Comparison of ENCODE assay signal across 4 cellular contexts in genomic region chr6:60392969-60393368, GRCh38.
DNase-seq lines count a peak whose midpoint lies in the region; ATAC-seq, FAIRE-seq and TF ChIP-seq lines count a peak whose summit lies in the region.
"Not testable (repeated sequence)": the region's sequence is repeated elsewhere in the genome, so short reads cannot be mapped to it uniquely, and the experiment has no call there.

No MANE protein-coding gene starts in this region.

- not testable (repeated sequence) for H4K20me1 ChIP-seq in hepatocyte (ENCODE audit: insufficient read depth, poor library complexity, severe bottlenecking); HepG2 (ENCODE audit: insufficient read depth, low read length)

- H3K4me3 ChIP-seq in HUES48 (ENCODE audit: low read depth, low read length); hepatocyte; HepG2 (replicated peaks in 1 of 3; ENCODE audit: insufficient read depth in 1 of 3, low read depth in 2 of 3, low read length in 3 of 3): not testable (repeated sequence)

- FAIRE-seq in HepG2 (lab: Jason Lieb, UNC): not testable (repeated sequence)

- not testable (repeated sequence) for BruUV-seq in HepG2 (replicated peaks; lab: Mats Ljungman, UMichigan)

- H3K4me2 ChIP-seq in hepatocyte: peak overlapping the region; percentile 9
- not testable (repeated sequence) for H3K4me2 ChIP-seq in HepG2 (ENCODE audit: low read depth, low read length)

- not testable (repeated sequence) for H3K36me3 ChIP-seq in HUES48 (ENCODE audit: control insufficient read depth, insufficient read depth, low read length); hepatocyte (replicated peaks; ENCODE audit: insufficient read depth, low read depth); HepG2 (replicated peaks in 1 of 2; ENCODE audit: control insufficient read depth in 1 of 2, insufficient read depth in 2 of 2, low read length in 2 of 2)

- H3K9me3 ChIP-seq in HUES48 (ENCODE audit: control insufficient read depth, insufficient read depth, low read length); hepatocyte (ENCODE audit: low read depth): not testable (repeated sequence)
- H3K9me3 ChIP-seq in HepG2 (ENCODE audit: low read length): peaks cover 79% of the 10 kb centered on the region

- not testable (repeated sequence) for TF ChIP-seq POLR2A in HepG2 (IDR thresholded peaks at IDR 0.05; ENCODE audit: insufficient read depth in 1 of 2, low read depth in 2 of 2, low read length in 2 of 2)

- peak overlapping the region; percentile 81 for H3K27ac Mint-ChIP-seq in nephron progenitor cell

- not testable (repeated sequence) for H3K36me3 Mint-ChIP-seq in nephron progenitor cell (ENCODE audit: low read depth)

- POLR2A ChIA-PET in HepG2 (lab: Yijun Ruan, JAX): not testable (repeated sequence)

- H3K4me1 Mint-ChIP-seq in nephron progenitor cell: peaks cover 19% of the 10 kb centered on the region

- ATAC-seq in HepG2: peak; percentile 73

- WGBS in hepatocyte (ENCODE audit: low lambda C conversion rate, missing lambda C conversion rate): 43% methylated on average over 4 of the region's 4 CpGs
- WGBS in HepG2 (ENCODE audit: low lambda C conversion rate): under 1% methylated on average over 4 of the region's 4 CpGs

- H3K9me2 ChIP-seq in hepatocyte (replicated peaks; ENCODE audit: insufficient read depth): not testable (repeated sequence)

- not testable (repeated sequence) for H2AFZ ChIP-seq in hepatocyte; HepG2 (ENCODE audit: low read length)

- not testable (repeated sequence) for H3K9ac ChIP-seq in HUES48 (ENCODE audit: low read depth, low read length); HepG2 (ENCODE audit: insufficient read depth, low read depth, low read length)

- not testable (repeated sequence) for H3K27me3 Mint-ChIP-seq in nephron progenitor cell (ENCODE audit: low read depth, poor library complexity)

- CTCF ChIA-PET in HepG2 (lab: Yijun Ruan, JAX; ENCODE audit: low intra/inter-chr PET ratio, low total read pairs): not testable (repeated sequence)

- not testable (repeated sequence) for H3K4me1 ChIP-seq in HUES48 (ENCODE audit: control insufficient read depth, insufficient read depth, low read length); hepatocyte (ENCODE audit: insufficient read depth); HepG2 (ENCODE audit: insufficient read depth, low read length)

- intact Hi-C loops in HepG2 (cut with micrococcal nuclease; ENCODE audit: unreplicated experiment): not testable (repeated sequence)

- not testable (repeated sequence) for DNase-seq in hepatocyte (ENCODE audit: low spot score); HepG2 (ENCODE audit: low spot score); nephron progenitor cell

- not testable (repeated sequence) for H3K4me3 Mint-ChIP-seq in nephron progenitor cell

- not testable (repeated sequence) for H3K9me3 Mint-ChIP-seq in nephron progenitor cell

- not testable (repeated sequence) for TF ChIP-seq EP300 in HepG2 (IDR thresholded peaks at IDR 0.05; ENCODE audit: low read depth in 2 of 2, low read length in 2 of 2); HepG2 (CRISPR knock-in tag; IDR thresholded peaks at IDR 0.05; ENCODE audit: borderline replicate concordance)

- H3K79me2 ChIP-seq in hepatocyte; HepG2 (ENCODE audit: insufficient read depth, low read length): not testable (repeated sequence)

- in situ Hi-C loops in HepG2 (cut with HindIII; ENCODE audit: extremely low pct_ligation_motif_present, low pct_unique_long_range_greater_than_20kb): not testable (repeated sequence)

- not testable (repeated sequence) for TF ChIP-seq RAD21 in HepG2 (CRISPR knock-in tag; IDR thresholded peaks at IDR 0.05)

- peak overlapping the region; percentile 42 for H3K27ac ChIP-seq in HUES48 (ENCODE audit: low read depth, low read length)
- not testable (repeated sequence) for H3K27ac ChIP-seq in hepatocyte; HepG2 (ENCODE audit: extremely low read length, insufficient read depth, low read length)

- not testable (repeated sequence) for H3K27me3 ChIP-seq in HUES48 (ENCODE audit: control insufficient read depth, insufficient read depth, low read length); hepatocyte; HepG2 (ENCODE audit: control insufficient read depth in 1 of 2, insufficient read depth in 2 of 2, low read length in 2 of 2)

- TF ChIP-seq CTCF in hepatocyte (IDR thresholded peaks at IDR 0.05; ENCODE audit: poor library complexity); HepG2 (CRISPR knock-in tag; IDR thresholded peaks at IDR 0.05); nephron progenitor cell (IDR thresholded peaks at IDR 0.05): not testable (repeated sequence)
